Comparison of ENCODE assay signal across 20 cellular contexts in the genomic region with DNA sequence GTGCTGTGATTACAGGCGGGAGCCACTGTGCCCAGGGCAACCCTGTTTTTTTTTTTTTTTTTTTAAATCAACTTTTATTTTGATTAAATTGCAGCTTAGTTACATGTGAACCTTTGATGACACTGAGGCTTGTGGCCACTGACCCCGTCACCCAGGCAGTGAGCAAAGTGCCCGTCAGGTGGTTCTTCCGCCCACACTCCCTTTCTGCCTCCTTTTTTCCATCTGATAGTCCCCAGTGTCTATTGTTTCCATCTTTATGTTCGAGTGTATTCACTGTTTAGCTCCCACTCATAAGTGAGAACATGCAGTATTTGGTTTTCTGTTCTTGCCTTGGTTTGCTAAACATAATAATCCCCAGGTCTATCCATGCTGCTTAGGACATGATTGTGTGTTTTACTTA.
DNase-seq lines count a peak whose midpoint lies in the region; ATAC-seq and TF ChIP-seq lines count a peak whose summit lies in the region.
"Had no signal": no experiment of that assay in that cellular context is flagged by ENCODE, and none has a peak within 500 bp of the region (broad histone marks: within the 10 kb centered on the region; RNA-seq: fewer than 3 reads in every experiment).

No MANE protein-coding gene starts in this region.

- peaks cover 4% of the 10 kb centered on the region; the same call in 1 of the 2 replicates for H3K4me1 ChIP-seq in HEK293 (ENCODE audit: control insufficient read depth, insufficient read depth, low read length)

- peak; percentile 45 for ATAC-seq in activated CD8-positive, alpha-beta T cell treated with anti-CD3 and anti-CD28 coated beads for 36 hours
- ATAC-seq in activated CD8-positive, alpha-beta T cell treated with anti-CD3 and anti-CD28 coated beads, Interleukin-2, amount 10 ng/mL, durations not matched to agents 7 days and 5 days = no peak
- ATAC-seq in central memory CD8-positive, alpha-beta T cell (replicated peaks; ENCODE audit: extremely low read depth, poor library complexity, severe bottlenecking) = no peak
- ATAC-seq in HG03280 (IDR thresholded peaks at IDR 0.05; ENCODE audit: unreplicated experiment) (no peak), HG02642 (IDR thresholded peaks at IDR 0.05; ENCODE audit: poor library complexity, unreplicated experiment) (no peak)
- ATAC-seq: left ventricle myocardium superior had no signal

- no peaks in the 10 kb centered on the region for H3K27me3 Mint-ChIP-seq in activated CD8-positive, alpha-beta T cell treated with anti-CD3 and anti-CD28 coated beads for 36 hours
- H3K27me3 Mint-ChIP-seq in activated CD8-positive, alpha-beta T cell treated with anti-CD3 and anti-CD28 coated beads, Interleukin-2, amount 10 ng/mL, durations not matched to agents 7 days and 5 days (ENCODE audit: low read depth) = no peaks in the 10 kb centered on the region
- no peaks in the 10 kb centered on the region for H3K27me3 Mint-ChIP-seq in central memory CD8-positive, alpha-beta T cell

- no peak overlapping the region for H3K27ac ChIP-seq in HEK293 (ENCODE audit: extremely low read depth, low read depth, low read length)
- H3K27ac ChIP-seq: BLaER1 treated with 17β-estradiol and CSF1 and Interleukin-3, amounts not matched to agents 10 nM and 100 nM; epithelial cell of prostate had no signal

- peak overlapping the region; percentile 77 for H3K27ac Mint-ChIP-seq in activated CD8-positive, alpha-beta T cell treated with anti-CD3 and anti-CD28 coated beads for 36 hours
- H3K27ac Mint-ChIP-seq in activated CD8-positive, alpha-beta T cell treated with anti-CD3 and anti-CD28 coated beads, Interleukin-2, amount 10 ng/mL, durations not matched to agents 7 days and 5 days = no peak overlapping the region
- peak overlapping the region; percentile 25 for H3K27ac Mint-ChIP-seq in central memory CD8-positive, alpha-beta T cell (ENCODE audit: low read depth)
- H3K27ac Mint-ChIP-seq: nephron progenitor cell had no signal

- H3K9me3 ChIP-seq in HEK293 (ENCODE audit: control insufficient read depth, insufficient read depth, low read depth, low read length) = no peaks in the 10 kb centered on the region
- H3K9me3 ChIP-seq: BLaER1 treated with 17β-estradiol and CSF1 and Interleukin-3, amounts not matched to agents 10 nM and 100 nM; SK-N-SH; thoracic aorta had no signal

- POLR2A ChIA-PET in activated CD8-positive, alpha-beta T cell treated with anti-CD3 and anti-CD28 coated beads for 36 hours (lab: Charles Lee) = no interaction called here
- POLR2A ChIA-PET in activated CD8-positive, alpha-beta T cell treated with anti-CD3 and anti-CD28 coated beads, Interleukin-2, amount 10 ng/mL, durations not matched to agents 7 days and 5 days (lab: Charles Lee) = no interaction called here
- POLR2A ChIA-PET in HEK293 (lab: Yijun Ruan, JAX) = interaction anchor here (0.6 kb wide), 1 partner anchor 43 kb away, joined by 4 read pairs; no protein-coding TSS in a partner anchor

- peaks cover 50% of the 10 kb centered on the region for H3K36me3 Mint-ChIP-seq in activated CD8-positive, alpha-beta T cell treated with anti-CD3 and anti-CD28 coated beads for 36 hours (ENCODE audit: low read depth)
- peaks cover 45% of the 10 kb centered on the region for H3K36me3 Mint-ChIP-seq in activated CD8-positive, alpha-beta T cell treated with anti-CD3 and anti-CD28 coated beads, Interleukin-2, amount 10 ng/mL, durations not matched to agents 7 days and 5 days (ENCODE audit: low read depth)
- peaks cover 16% of the 10 kb centered on the region for H3K36me3 Mint-ChIP-seq in central memory CD8-positive, alpha-beta T cell (ENCODE audit: insufficient read depth)

- no peak for TF ChIP-seq CTCF in activated CD8-positive, alpha-beta T cell treated with anti-CD3 and anti-CD28 coated beads for 36 hours (IDR thresholded peaks at IDR 0.05)
- TF ChIP-seq CTCF in HEK293 (tag by site-specific recombination; IDR thresholded peaks at IDR 0.05) = no peak

- peaks cover 10 to 51% of the 10 kb centered on the region in 2 experiments; a peak in 2 of 3 replicates for H3K36me3 ChIP-seq in HEK293 (ENCODE audit: control insufficient read depth in 2 of 2, insufficient read depth in 1 of 2, low read length in 2 of 2)

- H3K4me1 Mint-ChIP-seq in activated CD8-positive, alpha-beta T cell treated with anti-CD3 and anti-CD28 coated beads for 36 hours (ENCODE audit: low read depth) = peaks cover 48% of the 10 kb centered on the region
- H3K4me1 Mint-ChIP-seq in activated CD8-positive, alpha-beta T cell treated with anti-CD3 and anti-CD28 coated beads, Interleukin-2, amount 10 ng/mL, durations not matched to agents 7 days and 5 days (ENCODE audit: low read depth) = peaks cover 42% of the 10 kb centered on the region
- H3K4me1 Mint-ChIP-seq in central memory CD8-positive, alpha-beta T cell = peaks cover 48% of the 10 kb centered on the region

- no peak overlapping the region for H3K4me3 ChIP-seq in HEK293 (ENCODE audit: low read depth, low read length)
- H3K4me3 ChIP-seq: BLaER1 treated with 17β-estradiol and CSF1 and Interleukin-3, amounts not matched to agents 10 nM and 100 nM; thoracic aorta had no signal

- H3K4me3 Mint-ChIP-seq in activated CD8-positive, alpha-beta T cell treated with anti-CD3 and anti-CD28 coated beads for 36 hours = no peak overlapping the region
- no peak overlapping the region for H3K4me3 Mint-ChIP-seq in activated CD8-positive, alpha-beta T cell treated with anti-CD3 and anti-CD28 coated beads, Interleukin-2, amount 10 ng/mL, durations not matched to agents 7 days and 5 days
- no peak overlapping the region for H3K4me3 Mint-ChIP-seq in central memory CD8-positive, alpha-beta T cell
- H3K4me3 Mint-ChIP-seq: nephron progenitor cell had no signal

- no peaks in the 10 kb centered on the region for H3K9me3 Mint-ChIP-seq in activated CD8-positive, alpha-beta T cell treated with anti-CD3 and anti-CD28 coated beads for 36 hours
- no peaks in the 10 kb centered on the region for H3K9me3 Mint-ChIP-seq in activated CD8-positive, alpha-beta T cell treated with anti-CD3 and anti-CD28 coated beads, Interleukin-2, amount 10 ng/mL, durations not matched to agents 7 days and 5 days (ENCODE audit: insufficient read depth)
- H3K9me3 Mint-ChIP-seq in central memory CD8-positive, alpha-beta T cell = no peaks in the 10 kb centered on the region
- H3K9me3 Mint-ChIP-seq: nephron progenitor cell had no signal

- CTCF ChIA-PET in activated CD8-positive, alpha-beta T cell treated with anti-CD3 and anti-CD28 coated beads for 36 hours (lab: Charles Lee) = interaction anchor here (1.5 kb wide), 1 partner anchor 9 kb away, joined by 4 read pairs; no protein-coding TSS in a partner anchor
- CTCF ChIA-PET in activated CD8-positive, alpha-beta T cell treated with anti-CD3 and anti-CD28 coated beads, Interleukin-2, amount 10 ng/mL, durations not matched to agents 7 days and 5 days (lab: Charles Lee) = no interaction called here
- CTCF ChIA-PET in HEK293 (lab: Yijun Ruan, JAX) = interaction anchor here (0.6 kb wide), 2 partner anchors 22 to 320 kb away, joined by 3 to 4 read pairs; no protein-coding TSS in a partner anchor

- peak; percentile 72 for DNase-seq in activated CD8-positive, alpha-beta T cell treated with anti-CD3 and anti-CD28 coated beads for 36 hours
- no peak for DNase-seq in activated CD8-positive, alpha-beta T cell treated with anti-CD3 and anti-CD28 coated beads, Interleukin-2, amount 10 ng/mL, durations not matched to agents 7 days and 5 days
- DNase-seq in central memory CD8-positive, alpha-beta T cell (ENCODE audit: low spot score in 2 of 2) = no peak
- DNase-seq in stimulated activated CD8-positive, alpha-beta memory T cell treated with anti-CD3 and anti-CD28 coated beads, Interleukin-2, amount 100 ng/mL, for 48 hours (ENCODE audit: low read depth in 2 of 2) = peak; percentile 8 to 32
- no peak for DNase-seq in NCI-H2227 (lab: John Stamatoyannopoulos, UW; ENCODE audit: unreplicated experiment)
- DNase-seq: ACHN, left ventricle myocardium superior, NCI-H1105, NCI-H510A, nephron progenitor cell, posterior cingulate gyrus, RPMI8226, SK-N-SH, T1000 had no signal

- intact Hi-C loops in activated CD8-positive, alpha-beta T cell treated with anti-CD3 and anti-CD28 coated beads for 36 hours (cut with micrococcal nuclease) = no loop called here

TF ChIP-seq in HEK293, 187 proteins besides CTCF, POLR2A, EP300 and RAD21 (continues in another document):
- TF ChIP-seq, protein P1, sequence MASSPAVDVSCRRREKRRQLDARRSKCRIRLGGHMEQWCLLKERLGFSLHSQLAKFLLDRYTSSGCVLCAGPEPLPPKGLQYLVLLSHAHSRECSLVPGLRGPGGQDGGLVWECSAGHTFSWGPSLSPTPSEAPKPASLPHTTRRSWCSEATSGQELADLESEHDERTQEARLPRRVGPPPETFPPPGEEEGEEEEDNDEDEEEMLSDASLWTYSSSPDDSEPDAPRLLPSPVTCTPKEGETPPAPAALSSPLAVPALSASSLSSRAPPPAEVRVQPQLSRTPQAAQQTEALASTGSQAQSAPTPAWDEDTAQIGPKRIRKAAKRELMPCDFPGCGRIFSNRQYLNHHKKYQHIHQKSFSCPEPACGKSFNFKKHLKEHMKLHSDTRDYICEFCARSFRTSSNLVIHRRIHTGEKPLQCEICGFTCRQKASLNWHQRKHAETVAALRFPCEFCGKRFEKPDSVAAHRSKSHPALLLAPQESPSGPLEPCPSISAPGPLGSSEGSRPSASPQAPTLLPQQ (tag by site-specific recombination; IDR thresholded peaks at IDR 0.05) = no peak
- TF ChIP-seq OSR2 (tag by site-specific recombination; IDR thresholded peaks at IDR 0.05) (no peak), FEZF1 (tag by site-specific recombination; IDR thresholded peaks at IDR 0.05) (no peak)
- TF ChIP-seq, protein P2, sequence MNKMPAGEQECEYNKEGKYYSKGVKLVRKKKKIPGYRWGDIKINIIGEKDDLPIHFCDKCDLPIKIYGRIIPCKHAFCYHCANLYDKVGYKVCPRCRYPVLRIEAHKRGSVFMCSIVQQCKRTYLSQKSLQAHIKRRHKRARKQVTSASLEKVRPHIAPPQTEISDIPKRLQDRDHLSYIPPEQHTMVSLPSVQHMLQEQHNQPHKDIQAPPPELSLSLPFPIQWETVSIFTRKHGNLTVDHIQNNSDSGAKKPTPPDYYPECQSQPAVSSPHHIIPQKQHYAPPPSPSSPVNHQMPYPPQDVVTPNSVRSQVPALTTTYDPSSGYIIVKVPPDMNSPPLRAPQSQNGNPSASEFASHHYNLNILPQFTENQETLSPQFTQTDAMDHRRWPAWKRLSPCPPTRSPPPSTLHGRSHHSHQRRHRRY (tag by site-specific recombination; IDR thresholded peaks at IDR 0.05) = no peak
- TF ChIP-seq, protein P3, sequence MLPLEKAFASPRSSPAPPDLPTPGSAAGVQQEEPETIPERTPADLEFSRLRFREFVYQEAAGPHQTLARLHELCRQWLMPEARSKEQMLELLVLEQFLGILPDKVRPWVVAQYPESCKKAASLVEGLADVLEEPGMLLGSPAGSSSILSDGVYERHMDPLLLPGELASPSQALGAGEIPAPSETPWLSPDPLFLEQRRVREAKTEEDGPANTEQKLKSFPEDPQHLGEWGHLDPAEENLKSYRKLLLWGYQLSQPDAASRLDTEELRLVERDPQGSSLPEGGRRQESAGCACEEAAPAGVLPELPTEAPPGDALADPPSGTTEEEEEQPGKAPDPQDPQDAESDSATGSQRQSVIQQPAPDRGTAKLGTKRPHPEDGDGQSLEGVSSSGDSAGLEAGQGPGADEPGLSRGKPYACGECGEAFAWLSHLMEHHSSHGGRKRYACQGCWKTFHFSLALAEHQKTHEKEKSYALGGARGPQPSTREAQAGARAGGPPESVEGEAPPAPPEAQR (tag by site-specific recombination; IDR thresholded peaks at IDR 0.05) = no peak

Comparison
In these comparisons a context has a peak if more than half of its experiments do, and no peak if none do; other contexts are left out.
1. DNase-seq: peak in activated CD8-positive, alpha-beta T cell treated with anti-CD3 and anti-CD28 coated beads for 36 hours (single experiment) and stimulated activated CD8-positive, alpha-beta memory T cell treated with anti-CD3 and anti-CD28 coated beads, Interleukin-2, amount 100 ng/mL, for 48 hours (2 of 2); none in activated CD8-positive, alpha-beta T cell treated with anti-CD3 and anti-CD28 coated beads, Interleukin-2, amount 10 ng/mL, durations not matched to agents 7 days and 5 days (single experiment), central memory CD8-positive, alpha-beta T cell (0 of 2) and NCI-H2227 (single experiment).